Comparison of ENCODE assay signal across 27 cellular contexts in genomic region chr15:48664436-48664835, GRCh38.
"Had no signal": no experiment of that assay in that cellular context is flagged by ENCODE, and none has a peak within 500 bp of the region (broad histone marks: within the 10 kb centered on the region; RNA-seq: fewer than 3 reads in every experiment).

No MANE protein-coding gene starts in this region.

- H3K4me3 ChIP-seq: colonic mucosa, esophagus squamous epithelium, gastroesophageal sphincter, heart left ventricle, hepatocyte, left lung, lower lobe of right lung had no signal

- ATAC-seq: effector memory CD8-positive, alpha-beta T cell; esophagus mucosa; foreskin keratinocyte; gastroesophageal sphincter; heart left ventricle; left cardiac atrium; left lung; left ventricle myocardium superior; lower lobe of right lung had no signal

- H3K27me3 Mint-ChIP-seq: dendritic cell treated with granulocyte-macrophage colony-stimulating factor and Interleukin-4, amounts not matched to agents 40 ng/mL and 50 ng/mL, for 4 days had no signal

- H3K27ac Mint-ChIP-seq: dendritic cell treated with granulocyte-macrophage colony-stimulating factor and Interleukin-4, amounts not matched to agents 40 ng/mL and 50 ng/mL, for 4 days; effector memory CD8-positive, alpha-beta T cell; endodermal cell; immature natural killer cell had no signal

- DNase-seq: colonic mucosa; cortex of kidney; effector CD8-positive, alpha-beta T cell; effector memory CD8-positive, alpha-beta T cell; endodermal cell; erythroblast; esophagus squamous epithelium; foreskin keratinocyte; heart left ventricle; hypothalamus; immature natural killer cell; islet precursor cell; kidney; kidney glomerular epithelial cell; left cardiac atrium; left lung; left ventricle myocardium superior; lower lobe of right lung; mesenchymal stem cell; midbrain had no signal

- H3K27me3 ChIP-seq: colonic mucosa, esophagus squamous epithelium, foreskin keratinocyte, gastroesophageal sphincter, heart left ventricle, hepatocyte, left lung had no signal

- H3K36me3 ChIP-seq: colonic mucosa, esophagus squamous epithelium, gastroesophageal sphincter, heart left ventricle, left lung, lower lobe of right lung had no signal

- H3K9me3 Mint-ChIP-seq: dendritic cell treated with granulocyte-macrophage colony-stimulating factor and Interleukin-4, amounts not matched to agents 40 ng/mL and 50 ng/mL, for 4 days; effector memory CD8-positive, alpha-beta T cell; endodermal cell had no signal

- H3K36me3 Mint-ChIP-seq: immature natural killer cell had no signal

- H3K9me3 ChIP-seq: colonic mucosa, esophagus squamous epithelium, gastroesophageal sphincter, left lung, lower lobe of right lung had no signal

- H3K4me1 Mint-ChIP-seq: endodermal cell, immature natural killer cell had no signal

- H3K4me2 ChIP-seq: hepatocyte had no signal

- H2AFZ ChIP-seq: hepatocyte had no signal

- H3K27ac ChIP-seq: colonic mucosa, epithelial cell of prostate, esophagus squamous epithelium, foreskin keratinocyte, gastroesophageal sphincter, heart left ventricle, hepatocyte, left lung, lower lobe of right lung had no signal

- FAIRE-seq: endometrium, frontal cortex, kidney had no signal

- H3K4me1 ChIP-seq: colonic mucosa, esophagus squamous epithelium, foreskin keratinocyte, gastroesophageal sphincter, heart left ventricle, left lung, lower lobe of right lung had no signal

- H3K4me3 Mint-ChIP-seq: dendritic cell treated with granulocyte-macrophage colony-stimulating factor and Interleukin-4, amounts not matched to agents 40 ng/mL and 50 ng/mL, for 4 days; effector memory CD8-positive, alpha-beta T cell; endodermal cell; immature natural killer cell had no signal
